Comparison of ENCODE assay signal across 9 cellular contexts in genomic region chr1:119376594-119376993, GRCh38. TPM values are rescaled to one million over a fixed set of nuclear protein-coding genes. Genes with fewer than 3 reads are reported as not detected.
"Had no signal": no experiment of that assay in that cellular context is flagged by ENCODE, and none has a peak within 500 bp of the region (broad histone marks: within the 10 kb centered on the region; RNA-seq: fewer than 3 reads in every experiment).

No MANE protein-coding gene starts in this region.

- H3K4me3 ChIP-seq: GM12878 had no signal

- FAIRE-seq: G401.6, GM12878, GM12891, GM12892, GM18507, GM19239 had no signal

- DNase-seq: GDM1, GF-D8 had no signal

- ATAC-seq: GM12878 had no signal

RNA-seq across cellular contexts. Expression of gene HAO2, which starts 8.0 kb away (rescaled TPM):
- total RNA-seq: G401, GM12878 had no signal
- polyA plus RNA-seq: GM12878 had no signal

RNA-seq across cellular contexts. Expression of gene HSD3B2, which starts 38.4 kb away (rescaled TPM):
- total RNA-seq: G401 had no signal
- polyA plus RNA-seq: GM12878 had no signal
